ENCODE assay signal across 1 cellular context in genomic region chr22:38311331-38311635, GRCh38.
TF ChIP-seq lines count a peak whose summit lies in the region.

No MANE protein-coding gene starts in this region.

TF ChIP-seq in HepG2, 621 proteins besides CTCF, POLR2A, EP300 and RAD21 (continued from another document):
- TF ChIP-seq, protein P1, sequence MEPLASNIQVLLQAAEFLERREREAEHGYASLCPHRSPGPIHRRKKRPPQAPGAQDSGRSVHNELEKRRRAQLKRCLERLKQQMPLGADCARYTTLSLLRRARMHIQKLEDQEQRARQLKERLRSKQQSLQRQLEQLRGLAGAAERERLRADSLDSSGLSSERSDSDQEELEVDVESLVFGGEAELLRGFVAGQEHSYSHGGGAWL (CRISPR knock-in tag; IDR thresholded peaks at IDR 0.05), result no peak
- no peak for TF ChIP-seq STAT5B (CRISPR knock-in tag; IDR thresholded peaks at IDR 0.05)
